In the genomic region with DNA sequence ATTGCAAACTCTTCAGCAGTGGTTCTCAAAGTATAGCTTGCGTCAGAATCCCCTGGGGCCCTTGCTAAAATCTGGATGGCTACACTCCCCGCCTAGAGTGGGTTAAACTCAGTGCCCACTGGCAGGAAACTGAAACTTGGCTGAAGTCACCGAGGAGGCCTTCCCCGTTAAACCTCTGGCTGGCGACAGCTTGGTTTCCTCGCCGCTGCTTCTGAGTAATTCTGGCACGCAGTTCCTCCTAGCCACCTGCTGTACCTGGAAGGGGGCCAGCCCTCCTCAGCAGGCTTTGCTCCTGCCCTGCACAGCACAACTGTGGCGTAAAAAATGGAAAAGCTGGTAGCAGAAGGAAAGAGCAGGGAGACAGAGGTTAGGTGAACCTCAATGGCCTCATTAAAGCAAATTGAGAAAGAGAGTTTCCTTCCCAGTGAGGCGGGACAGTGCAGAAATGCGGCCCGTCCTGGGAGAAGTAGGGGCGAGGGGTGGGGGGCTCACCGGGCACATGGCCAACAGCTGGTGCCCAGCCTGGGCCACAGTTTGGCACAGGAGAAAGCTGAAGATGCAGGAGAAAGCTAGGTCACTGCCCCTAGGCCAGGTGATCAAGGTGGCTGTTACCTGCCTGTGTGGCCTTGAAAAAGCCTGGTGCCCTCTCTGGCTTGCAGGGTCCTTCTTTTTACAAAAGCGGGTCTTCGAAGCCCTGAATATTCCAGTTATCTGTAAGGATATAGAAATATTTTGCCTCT, we compare ENCODE assay signal across 8 cellular contexts. TPM values are rescaled to one million over a fixed set of nuclear protein-coding genes. Genes with fewer than 3 reads are reported as not detected.
DNase-seq lines count a peak whose midpoint lies in the region; ATAC-seq and TF ChIP-seq lines count a peak whose summit lies in the region.

No MANE protein-coding gene starts in this region.

- DNase-seq in activated gamma-delta T cell treated with Interleukin-2 at 50 U/mL for 16 hours (peak; percentile 63), activated gamma-delta T cell (lab: John Stamatoyannopoulos, UW) (no peak), NCI-H2081 (lab: John Stamatoyannopoulos, UW) (peak; percentile 57 to 81), erythroblast (lab: John Stamatoyannopoulos, UW) (peak; percentile 64 to 69), ovary (peak; percentile 84 to 89 (median 86)), endodermal cell (no peak)
- DNase-seq in activated CD8-positive, alpha-beta T cell treated with anti-CD3 and anti-CD28 coated beads for 36 hours: peak; percentile 82

- no peaks in the 10 kb centered on the region for H3K9me3 Mint-ChIP-seq in activated CD8-positive, alpha-beta T cell treated with anti-CD3 and anti-CD28 coated beads for 36 hours
- peaks cover 2% of the 10 kb centered on the region for H3K9me3 Mint-ChIP-seq in endodermal cell

- H3K27ac ChIP-seq in ovary: peak overlapping the region in 1 of 2 donors; percentile 5
- H3K27ac ChIP-seq in endodermal cell (ENCODE audit: low read depth, low read length): no peak overlapping the region

- POLR2A ChIA-PET in activated CD8-positive, alpha-beta T cell treated with anti-CD3 and anti-CD28 coated beads for 36 hours (lab: Charles Lee): interaction anchor here (1.2 to 2.1 kb wide), 4 partner anchors 10 to 239 kb away, joined by 3 to 9 read pairs (median 5); no protein-coding TSS in a partner anchor

- H3K9ac ChIP-seq in endodermal cell (ENCODE audit: extremely low read depth, low read length, poor library complexity, severe bottlenecking): no peak overlapping the region

- H3K4me3 Mint-ChIP-seq in activated CD8-positive, alpha-beta T cell treated with anti-CD3 and anti-CD28 coated beads for 36 hours: peak overlapping the region; percentile 98
- H3K4me3 Mint-ChIP-seq in endodermal cell: no peak overlapping the region

- H3K9me3 ChIP-seq in ovary (no peaks in the 10 kb centered on the region), endodermal cell (ENCODE audit: control insufficient read depth, low read length) (no peaks in the 10 kb centered on the region)

- CTCF ChIA-PET in activated CD8-positive, alpha-beta T cell treated with anti-CD3 and anti-CD28 coated beads for 36 hours (lab: Charles Lee): interaction anchor here (0.7 to 1.9 kb wide), 3 partner anchors 40 to 219 kb away, joined by 3 to 7 read pairs (median 3); no protein-coding TSS in a partner anchor

- WGBS in ovary, 3 donors: 10 to 20% (median 12%) methylated on average over 16 of the region's 16 CpGs
- WGBS in endodermal cell (ENCODE audit: insufficient coverage in 1 of 2, insufficient read length in 1 of 2), 2 experiments: 85 to 91% methylated on average over 14 to 15 of the region's 16 CpGs

- no peak overlapping the region for H3K4me3 ChIP-seq in ovary
- H3K4me3 ChIP-seq in endodermal cell (ENCODE audit: low read length): no peak overlapping the region

- H3K27me3 Mint-ChIP-seq in activated CD8-positive, alpha-beta T cell treated with anti-CD3 and anti-CD28 coated beads for 36 hours: peaks cover 2% of the 10 kb centered on the region
- H3K27me3 Mint-ChIP-seq in endodermal cell (ENCODE audit: insufficient read depth): peaks cover 17% of the 10 kb centered on the region

- H3K4me1 Mint-ChIP-seq in activated CD8-positive, alpha-beta T cell treated with anti-CD3 and anti-CD28 coated beads for 36 hours (ENCODE audit: low read depth): peaks cover 41% of the 10 kb centered on the region
- peaks cover 7% of the 10 kb centered on the region for H3K4me1 Mint-ChIP-seq in endodermal cell

- H3K27me3 ChIP-seq in ovary: no peaks in the 10 kb centered on the region
- H3K27me3 ChIP-seq in endodermal cell (ENCODE audit: control insufficient read depth, insufficient read depth, low read length, poor library complexity, severe bottlenecking): peaks cover 8% of the 10 kb centered on the region

- ATAC-seq in HG02840 (IDR thresholded peaks at IDR 0.05; ENCODE audit: low FRiP score, unreplicated experiment): peak; percentile 47
- peak; percentile 47 for ATAC-seq in activated CD8-positive, alpha-beta T cell treated with anti-CD3 and anti-CD28 coated beads for 36 hours

- peaks cover 2% of the 10 kb centered on the region for H3K36me3 Mint-ChIP-seq in activated CD8-positive, alpha-beta T cell treated with anti-CD3 and anti-CD28 coated beads for 36 hours (ENCODE audit: low read depth)
- no peaks in the 10 kb centered on the region for H3K36me3 Mint-ChIP-seq in endodermal cell (ENCODE audit: low read depth)

- peak; percentile 31 for TF ChIP-seq POLR2A in erythroblast (IDR thresholded peaks at IDR 0.05; ENCODE audit: low read length)
- TF ChIP-seq POLR2A in ovary (IDR thresholded peaks at IDR 0.05): no peak

- H3K4me1 ChIP-seq in ovary (ENCODE audit: insufficient read depth): peaks cover 6% of the 10 kb centered on the region
- H3K4me1 ChIP-seq in endodermal cell (ENCODE audit: control insufficient read depth, insufficient read depth, low read length): no peaks in the 10 kb centered on the region

- intact Hi-C loops in activated CD8-positive, alpha-beta T cell treated with anti-CD3 and anti-CD28 coated beads for 36 hours (cut with micrococcal nuclease): no loop called here
- intact Hi-C loops in ovary (cut with DNase I): no loop called here

- no peak for TF ChIP-seq CTCF in activated CD8-positive, alpha-beta T cell treated with anti-CD3 and anti-CD28 coated beads for 36 hours (IDR thresholded peaks at IDR 0.05)
- TF ChIP-seq CTCF in ovary (IDR thresholded peaks at IDR 0.05): no peak
- no peak for TF ChIP-seq CTCF in endodermal cell (conservative IDR thresholded peaks at IDR 0.05)

- TF ChIP-seq EP300 in ovary (IDR thresholded peaks at IDR 0.05): no peak

- H3K36me3 ChIP-seq in ovary (no peaks in the 10 kb centered on the region), endodermal cell (ENCODE audit: control insufficient read depth, insufficient read depth, low read length) (no peaks in the 10 kb centered on the region)

- peak overlapping the region; percentile 98 for H3K27ac Mint-ChIP-seq in activated CD8-positive, alpha-beta T cell treated with anti-CD3 and anti-CD28 coated beads for 36 hours
- no peak overlapping the region for H3K27ac Mint-ChIP-seq in endodermal cell

RNA-seq across cellular contexts. Expression of gene ALOX5, which starts 46.6 kb away (rescaled TPM):
- under 1 TPM; 0.56 to 0.60 TPM for total RNA-seq in activated CD8-positive, alpha-beta T cell treated with anti-CD3 and anti-CD28 coated beads for 36 hours
- total RNA-seq in ovary (10 to 100 TPM in 3 of 7 donors, 1 to 10 TPM in 4; 1.7 to 17.7 (median 9.8) TPM), endodermal cell (1 to 10 TPM in 1 of 2 donors, under 1 TPM in 1; 0.31 to 1.1 TPM)
- polyA plus RNA-seq in ovary: 1 to 10 TPM; 3.1 to 4.8 TPM
- polyA plus RNA-seq in endodermal cell (2013, experiment 1 of 2): 1.1 TPM
- 1.6 TPM for polyA plus RNA-seq in endodermal cell (2013, experiment 2 of 2)

Comparison
In these comparisons a context has a peak if more than half of its experiments do, and no peak if none do; other contexts are left out.
1. DNase-seq: peak in activated gamma-delta T cell treated with Interleukin-2 at 50 U/mL for 16 hours (single experiment), NCI-H2081 (2 of 2), activated CD8-positive, alpha-beta T cell treated with anti-CD3 and anti-CD28 coated beads for 36 hours (single experiment), erythroblast (2 of 2) and ovary (5 of 5); none in activated gamma-delta T cell (single experiment) and endodermal cell (single experiment).